Comparison of ENCODE assay signal across 31 cellular contexts in the genomic region with DNA sequence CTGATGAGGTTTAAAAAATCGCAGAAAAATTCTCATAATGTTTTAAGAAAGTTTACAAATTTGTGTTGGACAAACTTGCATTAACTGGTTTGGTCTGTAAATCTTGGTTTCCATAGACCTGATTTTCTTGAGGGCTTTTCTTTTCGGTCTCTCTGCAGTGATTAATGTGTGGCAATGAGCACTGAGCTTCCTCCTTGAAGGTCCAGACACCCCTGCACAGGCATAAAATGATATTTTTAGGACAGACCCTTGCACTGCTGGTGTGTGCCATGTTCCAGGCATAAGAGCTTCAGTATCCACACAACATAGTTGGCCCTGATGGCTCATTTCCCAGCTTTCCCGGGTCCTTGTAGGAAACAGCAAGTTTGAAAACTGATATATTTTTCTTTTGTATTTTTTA.
"Had no signal": no experiment of that assay in that cellular context is flagged by ENCODE, and none has a peak within 500 bp of the region (broad histone marks: within the 10 kb centered on the region; RNA-seq: fewer than 3 reads in every experiment).

No MANE protein-coding gene starts in this region.

- H3K36me3 Mint-ChIP-seq: activated CD8-positive, alpha-beta memory T cell treated with anti-CD3 and anti-CD28 coated beads, Interleukin-2, amount 10 ng/mL, durations not matched to agents 7 days and 5 days; natural killer cell; stimulated activated memory B cell treated with anti-CD40 and anti-IgM and Interleukin-4, amounts not matched to agents 10 μg/mL and 1 μg/mL and 100 μg/mL, for 72 hours; WTC11 had no signal

- H3K27ac ChIP-seq: epithelial cell of prostate, esophagus squamous epithelium, left lung, lower lobe of right lung, right atrium auricular region, stomach, thyroid gland, upper lobe of right lung had no signal

- DNase-seq: activated CD4-positive, alpha-beta T cell treated with anti-CD3 and anti-CD28 coated beads for 1 hour; activated CD4-positive, alpha-beta T cell treated with anti-CD3 and anti-CD28 coated beads, Interleukin-2, amount 10 ng/mL, durations not matched to agents 7 days and 5 days; activated CD8-positive, alpha-beta memory T cell treated with anti-CD3 and anti-CD28 coated beads, Interleukin-2, amount 10 ng/mL, durations not matched to agents 7 days and 5 days; activated CD8-positive, alpha-beta T cell treated with anti-CD3 and anti-CD28 coated beads, Interleukin-2, amount 10 ng/mL, durations not matched to agents 7 days and 5 days; activated naive CD8-positive, alpha-beta T cell treated with anti-CD3 and anti-CD28 coated beads, Interleukin-2, amount 50 U/mL, for 24 hours; activated T-cell treated with anti-CD3 and anti-CD28 coated beads, Interleukin-2, amount 50 U/mL, for 48 hours; amygdala; caudate nucleus; dermis blood vessel endothelial cell; effector CD8-positive, alpha-beta T cell; esophagus squamous epithelium; foreskin melanocyte; glutamatergic neuron; left lung; lower lobe of right lung; mesenchymal stem cell; natural killer cell; stimulated activated CD4-positive, alpha-beta T cell treated with anti-CD3 and anti-CD28 coated beads, Interleukin-1b, Interleukin-23, amount 100 ng/mL, for 48 hours; stimulated activated CD4-positive, alpha-beta T cell treated with anti-CD3 and anti-CD28 coated beads, Interleukin-4, amount 100 ng/mL, for 4 hours; stimulated activated CD8-positive, alpha-beta memory T cell treated with anti-CD3 and anti-CD28 coated beads, Interleukin-4, amount 100 ng/mL, for 48 hours; stomach; T1000; thyroid gland; upper lobe of right lung had no signal

- H3K27ac Mint-ChIP-seq: activated CD4-positive, alpha-beta T cell treated with anti-CD3 and anti-CD28 coated beads, Interleukin-2, amount 10 ng/mL, durations not matched to agents 7 days and 5 days; activated CD8-positive, alpha-beta memory T cell treated with anti-CD3 and anti-CD28 coated beads, Interleukin-2, amount 10 ng/mL, durations not matched to agents 7 days and 5 days; activated CD8-positive, alpha-beta T cell treated with anti-CD3 and anti-CD28 coated beads, Interleukin-2, amount 10 ng/mL, durations not matched to agents 7 days and 5 days; activated naive CD4-positive, alpha-beta T cell treated with anti-CD3 and anti-CD28 coated beads, Interleukin-2, amount 50 U/mL, for 24 hours; activated naive CD8-positive, alpha-beta T cell treated with anti-CD3 and anti-CD28 coated beads, Interleukin-2, amount 50 U/mL, for 24 hours; activated T-helper 2 cell treated with anti-CD3 and anti-CD28 coated beads, Interferon-gamma antibody, Interleukin-2, Interleukin-4, amounts not matched to agents 10 μg/mL and 5 μg/mL and 100 μg/mL, durations not matched to agents 14 hours and 24 hours and 36 hours; natural killer cell; stimulated activated memory B cell treated with anti-CD40 and anti-IgM and Interleukin-4, amounts not matched to agents 10 μg/mL and 1 μg/mL and 100 μg/mL, for 72 hours; WTC11 had no signal

- H3K27me3 Mint-ChIP-seq: activated CD4-positive, alpha-beta T cell treated with anti-CD3 and anti-CD28 coated beads, Interleukin-2, amount 10 ng/mL, durations not matched to agents 7 days and 5 days; activated CD8-positive, alpha-beta memory T cell treated with anti-CD3 and anti-CD28 coated beads, Interleukin-2, amount 10 ng/mL, durations not matched to agents 7 days and 5 days; activated naive CD4-positive, alpha-beta T cell treated with anti-CD3 and anti-CD28 coated beads, Interleukin-2, amount 50 U/mL, for 24 hours; activated naive CD8-positive, alpha-beta T cell treated with anti-CD3 and anti-CD28 coated beads, Interleukin-2, amount 50 U/mL, for 24 hours; stimulated activated memory B cell treated with anti-CD40 and anti-IgM and Interleukin-4, amounts not matched to agents 10 μg/mL and 1 μg/mL and 100 μg/mL, for 72 hours had no signal

- H3K36me3 ChIP-seq: esophagus squamous epithelium, left lung, lower lobe of right lung, right atrium auricular region, stomach, thyroid gland, upper lobe of right lung had no signal

- H3K4me2 ChIP-seq: smooth muscle cell had no signal

- H3K4me1 Mint-ChIP-seq: activated CD4-positive, alpha-beta T cell treated with anti-CD3 and anti-CD28 coated beads, Interleukin-2, amount 10 ng/mL, durations not matched to agents 7 days and 5 days; activated naive CD4-positive, alpha-beta T cell treated with anti-CD3 and anti-CD28 coated beads, Interleukin-2, amount 50 U/mL, for 24 hours; natural killer cell; stimulated activated memory B cell treated with anti-CD40 and anti-IgM and Interleukin-4, amounts not matched to agents 10 μg/mL and 1 μg/mL and 100 μg/mL, for 72 hours; WTC11 had no signal

- H3K4me3 ChIP-seq: esophagus squamous epithelium, left lung, lower lobe of right lung, right atrium auricular region, smooth muscle cell, stomach, thyroid gland, upper lobe of right lung had no signal

- H3K9me3 ChIP-seq: esophagus squamous epithelium, left lung, lower lobe of right lung, right atrium auricular region, stomach, thyroid gland, upper lobe of right lung had no signal

- ATAC-seq: activated CD8-positive, alpha-beta memory T cell treated with anti-CD3 and anti-CD28 coated beads, Interleukin-2, amount 10 ng/mL, durations not matched to agents 7 days and 5 days; activated CD8-positive, alpha-beta T cell treated with anti-CD3 and anti-CD28 coated beads, Interleukin-2, amount 10 ng/mL, durations not matched to agents 7 days and 5 days; activated naive CD8-positive, alpha-beta T cell treated with anti-CD3 and anti-CD28 coated beads, Interleukin-2, amount 50 U/mL, for 24 hours; left lung; lower lobe of right lung; natural killer cell; stimulated activated memory B cell treated with anti-CD40 and anti-IgM and Interleukin-4, amounts not matched to agents 10 μg/mL and 1 μg/mL and 100 μg/mL, for 72 hours; upper lobe of right lung; WTC11 had no signal

- H3K9me3 Mint-ChIP-seq: activated CD4-positive, alpha-beta T cell treated with anti-CD3 and anti-CD28 coated beads, Interleukin-2, amount 10 ng/mL, durations not matched to agents 7 days and 5 days; activated naive CD4-positive, alpha-beta T cell treated with anti-CD3 and anti-CD28 coated beads, Interleukin-2, amount 50 U/mL, for 24 hours; activated naive CD8-positive, alpha-beta T cell treated with anti-CD3 and anti-CD28 coated beads, Interleukin-2, amount 50 U/mL, for 24 hours; activated T-helper 2 cell treated with anti-CD3 and anti-CD28 coated beads, Interferon-gamma antibody, Interleukin-2, Interleukin-4, amounts not matched to agents 10 μg/mL and 5 μg/mL and 100 μg/mL, durations not matched to agents 14 hours and 24 hours and 36 hours; natural killer cell; stimulated activated memory B cell treated with anti-CD40 and anti-IgM and Interleukin-4, amounts not matched to agents 10 μg/mL and 1 μg/mL and 100 μg/mL, for 72 hours; WTC11 had no signal

- H3K4me3 Mint-ChIP-seq: activated CD4-positive, alpha-beta T cell treated with anti-CD3 and anti-CD28 coated beads, Interleukin-2, amount 10 ng/mL, durations not matched to agents 7 days and 5 days; activated CD8-positive, alpha-beta memory T cell treated with anti-CD3 and anti-CD28 coated beads, Interleukin-2, amount 10 ng/mL, durations not matched to agents 7 days and 5 days; activated CD8-positive, alpha-beta T cell treated with anti-CD3 and anti-CD28 coated beads, Interleukin-2, amount 10 ng/mL, durations not matched to agents 7 days and 5 days; activated naive CD4-positive, alpha-beta T cell treated with anti-CD3 and anti-CD28 coated beads, Interleukin-2, amount 50 U/mL, for 24 hours; activated naive CD8-positive, alpha-beta T cell treated with anti-CD3 and anti-CD28 coated beads, Interleukin-2, amount 50 U/mL, for 24 hours; natural killer cell; stimulated activated memory B cell treated with anti-CD40 and anti-IgM and Interleukin-4, amounts not matched to agents 10 μg/mL and 1 μg/mL and 100 μg/mL, for 72 hours; WTC11 had no signal
